Comparison of ENCODE assay signal across 8 cellular contexts in the genomic region with DNA sequence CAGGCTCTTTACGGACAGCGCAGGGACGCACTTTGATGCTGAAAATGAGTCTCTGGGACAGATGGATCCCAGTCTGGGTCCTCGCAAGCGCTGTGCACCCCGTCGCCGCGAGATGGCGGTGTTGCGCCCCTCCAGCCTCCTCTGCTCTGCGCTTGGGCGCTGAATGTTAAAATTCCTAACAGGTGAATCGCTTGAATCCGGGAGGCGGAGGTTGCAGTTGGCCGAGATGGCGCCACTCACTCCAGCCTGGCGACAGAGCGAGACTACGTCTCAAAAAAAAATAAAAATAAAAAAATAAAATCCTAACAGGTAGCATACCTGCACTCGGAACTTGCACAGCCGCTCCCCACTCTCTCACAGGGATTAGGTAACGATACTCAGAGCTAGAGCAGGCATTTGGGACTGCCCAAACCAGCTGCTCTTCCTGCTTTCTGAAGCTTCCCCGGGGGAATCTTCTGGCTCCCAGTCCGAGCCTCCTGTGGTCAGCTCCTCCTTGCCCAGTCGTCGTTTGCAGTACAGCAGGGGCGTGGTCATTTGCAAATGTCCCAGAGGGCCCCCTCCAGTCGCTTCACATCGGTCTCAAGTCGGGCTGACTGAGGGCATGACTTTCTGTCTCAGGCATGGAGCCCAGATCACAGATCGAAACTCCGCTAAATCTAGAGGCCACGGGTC. TPM values are rescaled to one million over a fixed set of nuclear protein-coding genes. Genes with fewer than 3 reads are reported as not detected.
DNase-seq lines count a peak whose midpoint lies in the region; ATAC-seq, FAIRE-seq and TF ChIP-seq lines count a peak whose summit lies in the region.

No MANE protein-coding gene starts in this region.

- no peaks in the 10 kb centered on the region for H3K36me3 ChIP-seq in Loucy (ENCODE audit: insufficient read depth, low read length)
- no peaks in the 10 kb centered on the region for H3K36me3 ChIP-seq in bronchial epithelial cell (ENCODE audit: control insufficient read depth, insufficient read depth, low read length)
- H3K36me3 ChIP-seq in smooth muscle cell (ENCODE audit: low read depth) = no peaks in the 10 kb centered on the region

- H3K9me3 ChIP-seq in Loucy (ENCODE audit: insufficient read depth, low read depth, low read length) (no peaks in the 10 kb centered on the region), iPS-18c (ENCODE audit: control insufficient read depth, insufficient read depth, low read length) (no peaks in the 10 kb centered on the region), smooth muscle cell (replicated peaks; ENCODE audit: low read depth) (no peaks in the 10 kb centered on the region)

- H3K9ac ChIP-seq in Loucy (ENCODE audit: low read depth, low read length, poor library complexity, severe bottlenecking) (no peak overlapping the region), smooth muscle cell (ENCODE audit: low read depth) (peak overlapping the region; percentile 6)

- no peak for ATAC-seq in HG02763 (IDR thresholded peaks at IDR 0.05; ENCODE audit: unreplicated experiment)

- H3K4me1 ChIP-seq in Loucy (ENCODE audit: insufficient read depth, low read length, poor library complexity, severe bottlenecking) (no peaks in the 10 kb centered on the region), smooth muscle cell (ENCODE audit: low read depth) (peaks cover 8% of the 10 kb centered on the region)

- H4K20me1 ChIP-seq in Loucy (ENCODE audit: insufficient read depth, low read length, poor library complexity, severe bottlenecking) = no peaks in the 10 kb centered on the region
- peaks cover 4% of the 10 kb centered on the region for H4K20me1 ChIP-seq in smooth muscle cell (ENCODE audit: low read depth)

- WGBS in smooth muscle cell (ENCODE audit: low lambda C conversion rate) = 10% methylated on average over 35 of the region's 35 CpGs

- H3K9me2 ChIP-seq in Loucy (replicated peaks; ENCODE audit: low read depth, low read length) = no peaks in the 10 kb centered on the region

- DNase-seq in AG10803 (ENCODE audit: low read depth) (peak; percentile 61), GM18507 (ENCODE audit: extremely low spot score, insufficient read length, low read depth) (peak; percentile 68), bronchial epithelial cell (ENCODE audit: low read depth) (peak; percentile 78), smooth muscle cell (lab: John Stamatoyannopoulos, UW; ENCODE audit: unreplicated experiment) (peak; percentile 26)

- H3K27me3 ChIP-seq in Loucy (ENCODE audit: insufficient read depth, low read length, poor library complexity, severe bottlenecking) = no peaks in the 10 kb centered on the region
- H3K27me3 ChIP-seq in bronchial epithelial cell (ENCODE audit: control insufficient read depth, insufficient read depth, low read length) = no peaks in the 10 kb centered on the region
- no peaks in the 10 kb centered on the region for H3K27me3 ChIP-seq in smooth muscle cell (ENCODE audit: low read depth)

- TF ChIP-seq CTCF in AG10803 (conservative IDR thresholded peaks at IDR 0.05; ENCODE audit: low read length) (peak; percentile 92), Loucy (conservative IDR thresholded peaks at IDR 0.05; ENCODE audit: low read length) (peak; percentile 80), VCaP (conservative IDR thresholded peaks at IDR 0.05) (peak; percentile 95), bronchial epithelial cell (IDR thresholded peaks at IDR 0.05; ENCODE audit: insufficient read depth, low read length, severe bottlenecking) (peak; percentile 97), smooth muscle cell (IDR thresholded peaks at IDR 0.05; ENCODE audit: borderline replicate concordance, insufficient read depth, poor library complexity, severe bottlenecking) (peak; percentile 94)

- H3K79me2 ChIP-seq in Loucy (ENCODE audit: insufficient read depth, low read length) = no peaks in the 10 kb centered on the region
- H3K79me2 ChIP-seq in smooth muscle cell (ENCODE audit: low read depth) = no peaks in the 10 kb centered on the region

- no peaks in the 10 kb centered on the region for H3F3A ChIP-seq in Loucy (ENCODE audit: low read depth)
- H3F3A ChIP-seq in smooth muscle cell (ENCODE audit: low read depth) = peaks cover 16% of the 10 kb centered on the region

- H2AFZ ChIP-seq in Loucy (ENCODE audit: low read length) (no peak overlapping the region), smooth muscle cell (ENCODE audit: low read depth) (no peak overlapping the region)

- H3K4me3 ChIP-seq in AG10803 (ENCODE audit: low read length) (no peak overlapping the region; the same call in 1 of the 2 replicates), Loucy (ENCODE audit: low read length, poor library complexity, severe bottlenecking) (no peak overlapping the region), bronchial epithelial cell (ENCODE audit: low read depth, low read length) (peak overlapping the region; percentile 32), iPS-18c (ENCODE audit: insufficient read depth, low read depth, low read length) (peak overlapping the region; percentile 43; the same call in 1 of the 2 replicates), smooth muscle cell (peak overlapping the region; percentile 39)

- H3K27ac ChIP-seq in VCaP (peak overlapping the region; percentile 72), smooth muscle cell (ENCODE audit: low read depth) (peak overlapping the region; percentile 79)

- peak; percentile 65 for FAIRE-seq in GM18507 (lab: Jason Lieb, UNC)
- FAIRE-seq in bronchial epithelial cell (lab: Jason Lieb, UNC) = no peak

- H3K4me2 ChIP-seq in Loucy (ENCODE audit: low read depth, low read length, poor library complexity, severe bottlenecking) (no peak overlapping the region), smooth muscle cell (peak overlapping the region; percentile 82)

RNA-seq across cellular contexts. Expression of gene OSGIN1, which starts 26.2 kb away (rescaled TPM):
- total RNA-seq in bronchial epithelial cell (1.1 and 1.8 TPM in 2 replicates), smooth muscle cell (5.1 and 8.9 TPM in 2 replicates)
- polyA plus RNA-seq in smooth muscle cell = 12.4 and 13.8 TPM in 2 replicates

RNA-seq across cellular contexts. Expression of gene MLYCD, which starts 27.9 kb away (rescaled TPM):
- 2.4 and 2.6 TPM in 2 replicates for total RNA-seq in bronchial epithelial cell
- 1.2 and 1.8 TPM in 2 replicates for total RNA-seq in smooth muscle cell
- 1.6 and 4.0 TPM in 2 replicates for polyA plus RNA-seq in smooth muscle cell

RNA-seq across cellular contexts. Expression of gene NECAB2, which starts 41.2 kb away (rescaled TPM):
- total RNA-seq in bronchial epithelial cell = not detected in 2 replicates
- 0.13 and 0.22 TPM in 2 replicates for total RNA-seq in smooth muscle cell
- polyA plus RNA-seq in smooth muscle cell = 0.83 and 1.7 TPM in 2 replicates

Comparison
In these comparisons a context has a peak if more than half of its experiments do, and no peak if none do; other contexts are left out.
1. DNase-seq: peak in every context shown above with its lines; median percentile 78 in bronchial epithelial cell; 68 in GM18507; 61 in AG10803; 26 in smooth muscle cell.
2. H3K4me3 ChIP-seq: peak in bronchial epithelial cell (single experiment), iPS-18c (single experiment) and smooth muscle cell (single experiment); none in AG10803 (single experiment) and Loucy (single experiment).
3. Peak in every context shown above with its lines, with median percentiles within 50 percentile points of each other: CTCF ChIP-seq.